9 cellular contexts compared by ENCODE assay signal in the genomic region with DNA sequence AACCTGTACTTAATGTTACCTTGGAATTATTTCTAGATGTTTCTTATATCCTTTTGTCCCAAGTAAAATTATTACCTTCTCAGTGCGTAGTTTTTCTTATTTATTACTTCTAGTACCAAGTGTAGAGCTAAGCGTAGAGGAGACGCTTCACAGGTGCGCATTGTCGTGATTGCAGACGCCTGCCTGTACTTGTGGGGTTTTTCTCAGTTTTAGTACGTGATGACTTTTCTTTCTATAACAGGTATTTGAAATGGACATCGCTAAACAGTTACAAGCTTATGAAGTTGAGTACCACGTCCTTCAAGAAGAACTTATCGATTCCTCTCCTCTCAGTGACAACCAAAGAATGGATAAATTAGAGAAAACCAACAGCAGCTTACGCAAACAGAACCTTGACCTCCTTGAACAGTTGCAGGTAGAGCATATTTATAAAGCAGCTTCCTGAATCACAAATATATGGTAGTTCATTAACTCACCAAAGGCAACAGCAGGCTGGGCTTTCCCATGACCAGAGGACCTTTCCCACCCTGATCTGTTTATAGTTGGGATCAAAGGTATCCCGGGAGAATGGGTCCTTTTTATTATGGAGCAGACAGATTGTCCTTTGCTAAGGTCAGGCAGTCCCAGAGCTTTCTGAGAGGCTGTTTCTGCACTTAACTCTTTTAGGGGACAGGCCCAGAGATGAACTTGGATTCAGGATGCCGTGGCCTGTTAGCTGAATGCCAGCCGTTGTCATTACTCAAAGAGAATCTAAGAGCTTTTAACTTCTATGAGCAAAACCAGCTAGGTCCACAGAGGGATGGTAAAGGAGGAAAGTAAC.
DNase-seq lines count a peak whose midpoint lies in the region; ATAC-seq, FAIRE-seq and TF ChIP-seq lines count a peak whose summit lies in the region.
"Had no signal": no experiment of that assay in that cellular context is flagged by ENCODE, and none has a peak within 500 bp of the region (broad histone marks: within the 10 kb centered on the region; RNA-seq: fewer than 3 reads in every experiment).

No MANE protein-coding gene starts in this region.

- peaks cover 45% of the 10 kb centered on the region for H3K4me1 ChIP-seq in BLaER1
- peaks cover 36 to 52% of the 10 kb centered on the region in 2 donors for H3K4me1 ChIP-seq in naive thymus-derived CD4-positive, alpha-beta T cell (ENCODE audit: control insufficient read depth in 2 of 2, insufficient read depth in 2 of 2, low read length in 2 of 2)

- CTCF ChIA-PET in MCF 10A (lab: Yijun Ruan, JAX) = interaction anchor here (0.6 to 1.0 kb wide), 4 partner anchors 18 to 46 kb away, joined by 3 read pairs; no protein-coding TSS in a partner anchor
- CTCF ChIA-PET in naive thymus-derived CD4-positive, alpha-beta T cell (lab: Charles Lee) = interaction anchor here (0.6 to 1.6 kb wide), 3 partner anchors 46 to 1844 kb away, joined by 3 to 10 read pairs (median 6); no protein-coding TSS in a partner anchor

- no peak overlapping the region for H3K4me3 Mint-ChIP-seq in MCF 10A (ENCODE audit: unreplicated experiment)
- peak overlapping the region in 4 of 10 donors; percentile 23 to 75 (median 51) for H3K4me3 Mint-ChIP-seq in naive thymus-derived CD4-positive, alpha-beta T cell

- no peaks in the 10 kb centered on the region for H3K36me3 Mint-ChIP-seq in MCF 10A (ENCODE audit: insufficient read depth, unreplicated experiment)
- peaks cover 4 to 51% (median 31%) of the 10 kb centered on the region in 5 donors for H3K36me3 Mint-ChIP-seq in naive thymus-derived CD4-positive, alpha-beta T cell

- H4K20me1 ChIP-seq in BLaER1 = no peaks in the 10 kb centered on the region

- H3K27ac Mint-ChIP-seq in MCF 10A (ENCODE audit: low read depth, unreplicated experiment) = peak overlapping the region; percentile 93
- peak overlapping the region in 7 of 9 donors; percentile 19 to 95 (median 89) for H3K27ac Mint-ChIP-seq in naive thymus-derived CD4-positive, alpha-beta T cell

- no peak for TF ChIP-seq POLR2A in GM12892 (IDR thresholded peaks at IDR 0.05; ENCODE audit: low read depth, low read length)

- ATAC-seq in naive thymus-derived CD4-positive, alpha-beta T cell = no peak
- ATAC-seq in GM18868 (IDR thresholded peaks at IDR 0.05; ENCODE audit: unreplicated experiment) = no peak

- FAIRE-seq in GM12892 (lab: Jason Lieb, UNC) = peak; percentile 62

- H3K4me2 ChIP-seq in BLaER1 = peak overlapping the region; percentile 59

- no TSS peak for BruUV-seq in MCF 10A (replicated peaks; lab: Mats Ljungman, UMichigan)

- H3K9me3 ChIP-seq in BLaER1 = no peaks in the 10 kb centered on the region
- H3K9me3 ChIP-seq in naive thymus-derived CD4-positive, alpha-beta T cell (ENCODE audit: control insufficient read depth in 2 of 3, low read length in 3 of 3) = no peaks in the 10 kb centered on the region

- POLR2A ChIA-PET in MCF 10A (lab: Yijun Ruan, JAX) = interaction anchor here (0.5 to 2.9 kb wide), 7 partner anchors 12 to 721 kb away, joined by 3 to 11 read pairs (median 4); no protein-coding TSS in a partner anchor
- POLR2A ChIA-PET in naive thymus-derived CD4-positive, alpha-beta T cell (lab: Charles Lee) = no interaction called here

- no peak overlapping the region for H3K27ac ChIP-seq in BLaER1
- no peak overlapping the region for H3K27ac ChIP-seq in naive thymus-derived CD4-positive, alpha-beta T cell (ENCODE audit: low read depth, low read length)

- H3K4me3 ChIP-seq in BLaER1 = no peak overlapping the region
- no peak overlapping the region for H3K4me3 ChIP-seq in naive thymus-derived CD4-positive, alpha-beta T cell (ENCODE audit: low read length)

- H3K27me3 Mint-ChIP-seq in MCF 10A (ENCODE audit: insufficient read depth, unreplicated experiment) = no peaks in the 10 kb centered on the region
- H3K27me3 Mint-ChIP-seq in naive thymus-derived CD4-positive, alpha-beta T cell = peaks cover 0 to 2% (median 0%) of the 10 kb centered on the region in 5 donors

- DNase-seq in GM12892 (ENCODE audit: insufficient read length) = no peak
- DNase-seq in MCF 10A (ENCODE audit: unreplicated experiment) = no peak
- no peak for DNase-seq in naive thymus-derived CD4-positive, alpha-beta T cell
- no peak for DNase-seq in DMS114 treated with DMSO at 0.1 percent for 48 hours (lab: John Stamatoyannopoulos, UW; ENCODE audit: unreplicated experiment)
- no peak for DNase-seq in NOMO-1 treated with DMSO at 0.1 percent for 48 hours (lab: John Stamatoyannopoulos, UW; ENCODE audit: unreplicated experiment)
- no peak for DNase-seq in NCI-H526 treated with DMSO at 0.1 percent for 48 hours (lab: John Stamatoyannopoulos, UW)
- DNase-seq: NCI-H226 had no signal

- peaks cover 75% of the 10 kb centered on the region for H3K36me3 ChIP-seq in BLaER1
- H3K36me3 ChIP-seq in naive thymus-derived CD4-positive, alpha-beta T cell (ENCODE audit: control insufficient read depth in 2 of 3, insufficient read depth in 3 of 3, low read length in 3 of 3) = peaks cover 0 to 29% (median 0%) of the 10 kb centered on the region in 3 experiments

- TF ChIP-seq CTCF in MCF 10A (IDR thresholded peaks at IDR 0.05; ENCODE audit: unreplicated experiment) = no peak

- no peaks in the 10 kb centered on the region for H3K27me3 ChIP-seq in BLaER1
- H3K27me3 ChIP-seq in naive thymus-derived CD4-positive, alpha-beta T cell (ENCODE audit: control insufficient read depth in 2 of 2, insufficient read depth in 2 of 2, low read length in 2 of 2) = no peaks in the 10 kb centered on the region

- H3K9me3 Mint-ChIP-seq in MCF 10A (ENCODE audit: unreplicated experiment) = no peaks in the 10 kb centered on the region
- H3K9me3 Mint-ChIP-seq in naive thymus-derived CD4-positive, alpha-beta T cell = no peaks in the 10 kb centered on the region

- H3K9ac ChIP-seq in BLaER1 = no peak overlapping the region

- intact Hi-C loops in MCF 10A (cut with micrococcal nuclease) = loop anchor here (2.0 to 5.0 kb wide), 2 partner anchors 28 to 56 kb away; no protein-coding TSS in a partner anchor
- intact Hi-C loops in naive thymus-derived CD4-positive, alpha-beta T cell (cut with micrococcal nuclease) = loop anchor here (1.0 to 10.0 kb wide), 18 partner anchors 28 to 1922 kb away; a partner anchor contains a TSS

- peaks cover 25% of the 10 kb centered on the region for H3K4me1 Mint-ChIP-seq in MCF 10A (ENCODE audit: insufficient read depth, unreplicated experiment)
- H3K4me1 Mint-ChIP-seq in naive thymus-derived CD4-positive, alpha-beta T cell = peaks cover 37 to 70% (median 52%) of the 10 kb centered on the region in 7 donors
